18 cellular contexts compared by ENCODE assay signal in genomic region chr5:96683392-96683791, GRCh38.
"Had no signal": no experiment of that assay in that cellular context is flagged by ENCODE, and none has a peak within 500 bp of the region (broad histone marks: within the 10 kb centered on the region; RNA-seq: fewer than 3 reads in every experiment).

No MANE protein-coding gene starts in this region.

- H3K27ac Mint-ChIP-seq: activated naive CD4-positive, alpha-beta T cell treated with anti-CD3 and anti-CD28 coated beads, Interleukin-2, amount 10 ng/mL, durations not matched to agents 7 days and 5 days; T-helper 2 cell treated with Interferon-gamma antibody and Interleukin-4, amounts not matched to agents 5 μg/mL and 100 μg/mL, for 36 hours had no signal

- H3K27me3 ChIP-seq: colonic mucosa, transverse colon, vagina had no signal

- H3K4me3 Mint-ChIP-seq: activated naive CD4-positive, alpha-beta T cell treated with anti-CD3 and anti-CD28 coated beads, Interleukin-2, amount 10 ng/mL, durations not matched to agents 7 days and 5 days; naive B cell; T-helper 2 cell treated with Interferon-gamma antibody and Interleukin-4, amounts not matched to agents 5 μg/mL and 100 μg/mL, for 36 hours had no signal

- H3K36me3 ChIP-seq: colonic mucosa had no signal

- H3K27me3 Mint-ChIP-seq: activated naive CD4-positive, alpha-beta T cell treated with anti-CD3 and anti-CD28 coated beads, Interleukin-2, amount 10 ng/mL, durations not matched to agents 7 days and 5 days; naive B cell had no signal

- FAIRE-seq: frontal cortex, islet of Langerhans had no signal

- H3K4me3 ChIP-seq: colonic mucosa, transverse colon, vagina had no signal

- DNase-seq: activated CD4-positive, alpha-beta T cell treated with anti-CD3 and anti-CD28 coated beads, Interleukin-2, amount 50 U/mL, for 1 hour; activated naive CD4-positive, alpha-beta T cell treated with anti-CD3 and anti-CD28 coated beads, Interleukin-2, amount 10 ng/mL, durations not matched to agents 7 days and 5 days; amniotic stem cell; caudate nucleus; colonic mucosa; head of caudate nucleus; mammary epithelial cell; naive B cell; retina; stimulated activated CD4-positive, alpha-beta T cell treated with anti-CD3 and anti-CD28 coated beads, Interleukin-2, amount 100 ng/mL, for 48 hours; stimulated activated naive CD4-positive, alpha-beta T cell; SW 1271; transverse colon had no signal

- ATAC-seq: left lobe of liver had no signal

- H3K9me3 Mint-ChIP-seq: activated naive CD4-positive, alpha-beta T cell treated with anti-CD3 and anti-CD28 coated beads, Interleukin-2, amount 10 ng/mL, durations not matched to agents 7 days and 5 days; naive B cell; T-helper 2 cell treated with Interferon-gamma antibody and Interleukin-4, amounts not matched to agents 5 μg/mL and 100 μg/mL, for 36 hours had no signal
